Comparison of ENCODE assay signal across 8 cellular contexts in genomic region chr12:14771651-14772137, GRCh38. TPM values are rescaled to one million over a fixed set of nuclear protein-coding genes. Genes with fewer than 3 reads are reported as not detected.
A peak's percentile ranks its signal among the peaks of the same experiment; 100 is the strongest.
DNase-seq lines count a peak whose midpoint lies in the region; TF ChIP-seq lines count a peak whose summit lies in the region.

No MANE protein-coding gene starts in this region.

- intact Hi-C loops in transverse colon (cut with DNase I; ENCODE audit: low total_unique reads): no loop called here

- H3K4me3 ChIP-seq in mesodermal cell (ENCODE audit: extremely low read depth, insufficient read depth, low read length, poor library complexity, severe bottlenecking) (peak overlapping the region; percentile 73), transverse colon (peak overlapping the region in 3 of 4 donors; percentile 72 to 96 (median 82))

- TF ChIP-seq CTCF in transverse colon (IDR thresholded peaks at IDR 0.05): no peak

- H3K9me3 Mint-ChIP-seq in activated naive CD8-positive, alpha-beta T cell (ENCODE audit: low read depth): no peaks in the 10 kb centered on the region

- H3K9me3 ChIP-seq in mesodermal cell (ENCODE audit: control insufficient read depth, low read length) (no peaks in the 10 kb centered on the region), transverse colon (no peaks in the 10 kb centered on the region)

- in situ Hi-C loops in transverse colon (cut with MboI; ENCODE audit: low pct_ligation_motif_present in 1 of 4, low pct_unique_long_range_greater_than_20kb in 1 of 4, low sequenced_read_pairs in 3 of 4): no loop called here

- peak; percentile 29 for DNase-seq in DMS79 treated with DMSO at 0.1 percent for 48 hours (lab: John Stamatoyannopoulos, UW)
- DNase-seq in NCI-H69 (lab: John Stamatoyannopoulos, UW): peak; percentile 49
- DNase-seq in transverse colon: no peak
- no peak for DNase-seq in activated CD4-positive, CD25-positive, alpha-beta regulatory T cell treated with anti-CD3 and anti-CD28 coated beads, Interleukin-2, amount 50 U/mL, for 72 hours
- DNase-seq in COLO829 (ENCODE audit: low spot score): no peak
- no peak for DNase-seq in HPDE6-E6E7 (ENCODE audit: extremely low spot score)

- no peaks in the 10 kb centered on the region for H3K27me3 Mint-ChIP-seq in activated naive CD8-positive, alpha-beta T cell

- H3K4me1 ChIP-seq in mesodermal cell (ENCODE audit: control insufficient read depth, insufficient read depth, low read length, poor library complexity, severe bottlenecking) (peaks cover 7% of the 10 kb centered on the region), transverse colon (peaks cover 0 to 43% (median 26%) of the 10 kb centered on the region in 4 donors)

- no peaks in the 10 kb centered on the region for H3K27me3 ChIP-seq in transverse colon

- 20% methylated on average over 1 of the region's 6 CpGs; no CpG with 5 or more reads in 1 of the 2 experiments for WGBS in mesodermal cell (ENCODE audit: insufficient coverage in 2 of 2), 2 experiments
- WGBS in transverse colon (ENCODE audit: low coverage in 1 of 2), 2 donors: 23 to 43% methylated on average over 4 to 6 of the region's 6 CpGs

- no peak for TF ChIP-seq EP300 in transverse colon (IDR thresholded peaks at IDR 0.05; ENCODE audit: low read depth)

- H3K4me1 Mint-ChIP-seq in activated naive CD8-positive, alpha-beta T cell (ENCODE audit: low read depth): peaks cover 69% of the 10 kb centered on the region

- peak overlapping the region; percentile 96 for H3K4me3 Mint-ChIP-seq in activated naive CD8-positive, alpha-beta T cell

- H3K27ac Mint-ChIP-seq in activated naive CD8-positive, alpha-beta T cell: peak overlapping the region; percentile 94

- H3K27ac ChIP-seq in mesodermal cell (ENCODE audit: low read depth, low read length, severe bottlenecking) (peak overlapping the region; percentile 91), transverse colon (peak overlapping the region; percentile 95 to 99 (median 98))

- peaks cover 15% of the 10 kb centered on the region for H3K36me3 Mint-ChIP-seq in activated naive CD8-positive, alpha-beta T cell

- no peak for TF ChIP-seq POLR2A in transverse colon (IDR thresholded peaks at IDR 0.05)

- H3K36me3 ChIP-seq in mesodermal cell (ENCODE audit: control insufficient read depth, insufficient read depth, low read length) (peaks cover 10% of the 10 kb centered on the region), transverse colon (no peaks in the 10 kb centered on the region)

RNA-seq across cellular contexts. Expression of gene WBP11, which starts 31.6 kb away (rescaled TPM):
- polyA plus RNA-seq in mesodermal cell (2013, experiment 1 of 2): 63.4 TPM
- polyA plus RNA-seq in mesodermal cell (2013, experiment 2 of 2): 97.6 TPM
- total RNA-seq in transverse colon: 10 to 100 TPM in 2 of 4 donors, 1 to 10 TPM in 2; 7.4 to 19.4 (median 11.6) TPM

RNA-seq across cellular contexts. Expression of gene C12orf60, which starts 31.8 kb away (rescaled TPM):
- polyA plus RNA-seq in mesodermal cell (2013, experiment 1 of 2): 6.4 TPM
- polyA plus RNA-seq in mesodermal cell (2013, experiment 2 of 2): 7.4 TPM
- total RNA-seq in transverse colon: under 1 TPM in 2 of 4 donors, not detected in 2; 0.55 to 0.95 TPM

RNA-seq across cellular contexts. Expression of gene SMCO3, which starts 42.3 kb away (rescaled TPM):
- polyA plus RNA-seq in mesodermal cell (2013, experiment 1 of 2): 0.66 TPM
- polyA plus RNA-seq in mesodermal cell (2013, experiment 2 of 2): 1.0 TPM
- not detected for total RNA-seq in transverse colon

Comparison
In these comparisons a context has a peak if more than half of its experiments do, and no peak if none do; other contexts are left out.
1. DNase-seq: peak in DMS79 treated with DMSO at 0.1 percent for 48 hours (single experiment) and NCI-H69 (single experiment); none in transverse colon (single experiment), activated CD4-positive, CD25-positive, alpha-beta regulatory T cell treated with anti-CD3 and anti-CD28 coated beads, Interleukin-2, amount 50 U/mL, for 72 hours (single experiment), COLO829 (single experiment) and HPDE6-E6E7 (single experiment).